In the genomic region with DNA sequence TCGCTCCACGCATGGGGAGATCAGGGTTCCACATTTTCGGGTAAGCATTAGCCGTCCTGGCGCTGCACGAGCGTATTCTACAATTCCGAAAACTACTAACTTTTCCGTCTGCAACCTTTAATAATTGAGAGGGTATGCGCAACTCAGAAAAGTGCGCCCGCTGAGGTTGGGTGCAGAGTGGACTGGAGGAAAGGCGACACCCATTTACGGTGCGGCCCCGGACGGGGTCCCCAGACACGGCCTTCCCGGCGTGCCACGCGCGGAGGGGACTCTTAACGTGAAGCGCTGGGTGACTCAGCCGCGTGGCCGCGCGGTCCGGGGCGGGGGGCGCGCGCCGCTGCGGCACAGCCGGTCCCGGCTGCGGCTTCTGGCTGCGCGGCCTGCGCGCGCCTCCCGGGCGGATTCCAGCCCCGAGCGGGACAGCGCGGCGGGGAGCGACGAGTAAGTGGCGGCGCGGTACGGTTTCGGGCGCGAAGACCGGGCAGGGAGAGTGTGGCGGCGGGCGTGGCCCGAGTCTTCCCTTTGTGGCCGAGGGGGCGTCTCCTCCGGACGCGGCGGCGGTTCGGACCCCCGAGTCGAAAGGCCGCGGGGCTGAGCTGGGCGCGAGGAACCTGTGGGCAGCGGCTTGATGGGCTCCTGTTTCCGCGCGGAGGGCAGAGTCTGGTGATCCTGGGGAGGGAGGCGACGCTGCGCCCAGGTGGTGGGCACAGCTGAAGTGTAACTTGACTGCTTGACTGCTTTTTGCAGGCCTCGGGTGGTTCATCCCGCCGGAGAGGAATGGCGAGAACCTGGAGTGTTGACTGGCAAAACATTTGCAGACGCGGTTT, we compare ENCODE assay signal across 1 cellular context.
TF ChIP-seq lines count a peak whose summit lies in the region.

A gene (plus strand): TSS at position 330 of the 827 bp plus-strand sequence. CDS start 27,098 bp downstream, outside the sequence.
A gene with protein sequence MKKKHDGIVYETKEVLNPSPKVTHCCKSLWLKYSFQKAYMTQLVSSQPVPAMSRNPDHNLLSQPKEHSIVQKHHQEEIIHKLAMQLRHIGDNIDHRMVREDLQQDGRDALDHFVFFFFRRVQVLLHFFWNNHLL (minus strand): TSS at position 184 of the 827 bp plus-strand sequence. CDS start 16,772 bp downstream, outside the sequence.

TF ChIP-seq in K562, 482 proteins besides CTCF, POLR2A, EP300 and RAD21 (continued from another document and continues in another):
- TF ChIP-seq, protein P1, sequence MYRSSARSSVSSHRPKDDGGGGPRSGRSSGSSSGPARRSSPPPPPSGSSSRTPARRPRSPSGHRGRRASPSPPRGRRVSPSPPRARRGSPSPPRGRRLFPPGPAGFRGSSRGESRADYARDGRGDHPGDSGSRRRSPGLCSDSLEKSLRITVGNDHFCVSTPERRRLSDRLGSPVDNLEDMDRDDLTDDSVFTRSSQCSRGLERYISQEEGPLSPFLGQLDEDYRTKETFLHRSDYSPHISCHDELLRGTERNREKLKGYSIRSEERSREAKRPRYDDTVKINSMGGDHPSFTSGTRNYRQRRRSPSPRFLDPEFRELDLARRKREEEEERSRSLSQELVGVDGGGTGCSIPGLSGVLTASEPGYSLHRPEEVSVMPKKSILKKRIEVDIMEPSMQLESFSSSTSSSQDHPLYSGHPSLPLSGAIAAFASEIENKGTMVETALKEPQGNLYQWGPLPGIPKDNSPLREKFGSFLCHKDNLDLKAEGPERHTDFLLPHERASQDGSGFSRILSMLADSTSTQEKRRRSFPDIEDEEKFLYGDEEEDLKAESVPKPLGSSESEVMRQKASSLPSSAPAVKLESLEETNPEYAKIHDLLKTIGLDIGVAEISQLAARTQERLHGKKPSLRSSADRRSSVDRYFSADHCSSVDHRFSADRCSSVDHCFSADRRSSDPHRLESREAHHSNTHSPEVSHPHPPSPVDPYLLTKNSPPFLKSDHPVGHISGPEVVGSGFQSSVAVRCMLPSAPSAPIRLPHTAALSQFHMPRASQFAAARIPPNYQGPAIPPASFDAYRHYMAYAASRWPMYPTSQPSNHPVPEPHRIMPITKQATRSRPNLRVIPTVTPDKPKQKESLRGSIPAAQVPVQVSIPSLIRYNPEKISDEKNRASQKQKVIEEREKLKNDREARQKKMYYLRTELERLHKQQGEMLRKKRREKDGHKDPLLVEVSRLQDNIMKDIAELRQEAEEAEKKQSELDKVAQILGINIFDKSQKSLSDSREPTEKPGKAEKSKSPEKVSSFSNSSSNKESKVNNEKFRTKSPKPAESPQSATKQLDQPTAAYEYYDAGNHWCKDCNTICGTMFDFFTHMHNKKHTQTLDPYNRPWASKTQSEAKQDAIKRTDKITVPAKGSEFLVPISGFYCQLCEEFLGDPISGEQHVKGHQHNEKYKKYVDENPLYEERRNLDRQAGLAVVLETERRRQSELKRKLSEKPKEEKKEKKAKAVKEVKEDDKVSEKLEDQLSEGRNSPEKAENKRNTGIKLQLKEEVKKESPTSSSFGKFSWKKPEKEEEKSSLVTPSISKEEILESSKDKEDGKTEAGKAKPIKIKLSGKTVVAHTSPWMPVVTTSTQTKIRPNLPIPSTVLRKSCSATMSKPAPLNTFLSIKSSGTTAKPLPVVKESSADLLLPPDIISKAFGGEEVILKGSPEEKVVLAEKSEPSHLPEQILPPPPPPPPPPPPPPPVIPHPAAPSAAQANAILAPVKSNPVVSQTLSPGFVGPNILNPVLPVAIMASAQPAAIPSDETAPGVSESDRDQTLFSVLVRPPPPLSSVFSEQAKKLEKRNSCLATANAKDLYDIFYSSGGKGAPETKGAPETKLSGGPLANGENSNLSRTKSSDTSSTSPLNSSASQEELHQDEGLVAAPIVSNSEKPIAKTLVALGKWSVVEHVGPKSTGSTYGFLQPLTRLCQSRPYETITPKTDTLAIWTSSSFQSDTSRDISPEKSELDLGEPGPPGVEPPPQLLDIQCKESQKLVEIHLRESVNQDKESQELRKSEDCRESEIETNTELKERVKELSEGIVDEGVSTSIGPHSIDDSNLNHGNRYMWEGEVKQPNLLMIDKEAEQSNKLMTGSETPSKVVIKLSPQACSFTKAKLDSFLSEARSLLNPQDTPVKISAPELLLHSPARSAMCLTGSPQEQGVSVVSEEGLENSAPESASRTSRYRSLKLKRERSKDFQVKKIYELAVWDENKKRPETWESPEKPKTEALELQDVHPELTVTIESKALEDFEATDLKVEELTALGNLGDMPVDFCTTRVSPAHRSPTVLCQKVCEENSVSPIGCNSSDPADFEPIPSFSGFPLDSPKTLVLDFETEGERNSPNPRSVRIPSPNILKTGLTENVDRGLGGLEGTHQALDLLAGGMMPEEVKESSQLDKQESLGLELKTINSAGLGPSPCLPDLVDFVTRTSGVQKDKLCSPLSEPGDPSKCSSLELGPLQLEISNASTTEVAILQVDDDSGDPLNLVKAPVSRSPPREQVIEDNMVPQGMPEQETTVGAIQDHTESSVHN (IDR thresholded peaks at IDR 0.05; ENCODE audit: borderline replicate concordance in 1 of 2, low read depth in 1 of 2), result no peak
- TF ChIP-seq FOXA1 (IDR thresholded peaks at IDR 0.05; ENCODE audit: borderline replicate concordance) (no peak), TGIF2 (CRISPR knock-in tag; IDR thresholded peaks at IDR 0.05) (no peak), KAT8 (IDR thresholded peaks at IDR 0.05; ENCODE audit: low read depth) (no peak), ZNF76 (CRISPR knock-in tag; IDR thresholded peaks at IDR 0.05; ENCODE audit: borderline replicate concordance) (peak; percentile 91; the same call in 1 of the 2 replicates), ZNF282 (CRISPR knock-in tag; IDR thresholded peaks at IDR 0.05) (0 out of 2 replicates have a peak, but pooled peaks have one; percentile 24), HCFC1 (IDR thresholded peaks at IDR 0.05; ENCODE audit: low read depth, low read length) (peak; percentile 65), ELF1 (tag; IDR thresholded peaks at IDR 0.05) (0 out of 2 replicates have a peak, but pooled peaks have one; percentile 38), WHSC1 (IDR thresholded peaks at IDR 0.05; ENCODE audit: low read length) (no peak), ZNF551 (CRISPR knock-in tag; IDR thresholded peaks at IDR 0.05) (no peak), ZBTB7A (IDR thresholded peaks at IDR 0.05; ENCODE audit: borderline replicate concordance, control insufficient read depth, low read depth, low read length) (peak; percentile 96), CBFA2T2 (conservative IDR thresholded peaks at IDR 0.05) (no peak), PCBP1 (IDR thresholded peaks at IDR 0.05; ENCODE audit: low read depth, low read length, poor library complexity, severe bottlenecking) (peak; percentile 50), CHD2 (IDR thresholded peaks at IDR 0.05; ENCODE audit: low read depth, low read length) (no peak), MCM7 (IDR thresholded peaks at IDR 0.05) (no peak), ZNF778 (CRISPR knock-in tag; IDR thresholded peaks at IDR 0.05) (no peak), PHF20 (IDR thresholded peaks at IDR 0.05; ENCODE audit: partially characterized antibody) (peak; percentile 69), ZNF507 (tag; conservative IDR thresholded peaks at IDR 0.05) (no peak), NELFE (IDR thresholded peaks at IDR 0.05; ENCODE audit: insufficient read depth, insufficient read length) (no peak), TAF7 (tag; IDR thresholded peaks at IDR 0.05) (peak; percentile 88), ZNF57 (CRISPR knock-in tag; IDR thresholded peaks at IDR 0.05) (no peak), ESRRA (IDR thresholded peaks at IDR 0.05; ENCODE audit: borderline replicate concordance, low read depth) (peak; percentile 64; the same call in 1 of the 2 replicates), ATF1 (CRISPR knock-in tag; IDR thresholded peaks at IDR 0.05) (no peak), ATF1 (tag; IDR thresholded peaks at IDR 0.05) (peak; percentile 77), ZKSCAN1 (IDR thresholded peaks at IDR 0.05; ENCODE audit: low read depth, low read length) (peak; percentile 62), FOXK2 (conservative IDR thresholded peaks at IDR 0.05 in 1 of 2, IDR thresholded peaks at IDR 0.05 in 1 of 2; ENCODE audit: low read depth in 2 of 2) (0 out of 4 replicates have a peak, but pooled peaks of 1 of the 2 experiments have one; percentile 21), SNRNP70 (optimal IDR thresholded peaks at IDR 0.05; ENCODE audit: low read depth, low read length) (no peak), NEUROD1 (IDR thresholded peaks at IDR 0.05; ENCODE audit: borderline replicate concordance, low read depth, low read length, partially characterized antibody) (peak; percentile 95), MAFG (tag; conservative IDR thresholded peaks at IDR 0.05) (no peak), TEAD2 (tag; IDR thresholded peaks at IDR 0.05) (no peak), EWSR1 (IDR thresholded peaks at IDR 0.05; ENCODE audit: borderline replicate concordance, low read depth, partially characterized antibody) (no peak), HOXB6 (CRISPR knock-in tag; IDR thresholded peaks at IDR 0.05; ENCODE audit: borderline replicate concordance) (peak; percentile 62; the same call in 1 of the 2 replicates), ATF7 (IDR thresholded peaks at IDR 0.05) (peak; percentile 87), SMARCB1 (IDR thresholded peaks at IDR 0.05; ENCODE audit: insufficient read length, low read depth) (no peak), TSC22D4 (tag; IDR thresholded peaks at IDR 0.05) (no peak), NFRKB (IDR thresholded peaks at IDR 0.05; ENCODE audit: low read depth) (peak; percentile 96), KLF1 (tag; IDR thresholded peaks at IDR 0.05) (no peak), ZNF121 (CRISPR knock-in tag; conservative IDR thresholded peaks at IDR 0.05) (no peak), ZNF184 (CRISPR knock-in tag; IDR thresholded peaks at IDR 0.05) (no peak)
- TF ChIP-seq, protein P2, sequence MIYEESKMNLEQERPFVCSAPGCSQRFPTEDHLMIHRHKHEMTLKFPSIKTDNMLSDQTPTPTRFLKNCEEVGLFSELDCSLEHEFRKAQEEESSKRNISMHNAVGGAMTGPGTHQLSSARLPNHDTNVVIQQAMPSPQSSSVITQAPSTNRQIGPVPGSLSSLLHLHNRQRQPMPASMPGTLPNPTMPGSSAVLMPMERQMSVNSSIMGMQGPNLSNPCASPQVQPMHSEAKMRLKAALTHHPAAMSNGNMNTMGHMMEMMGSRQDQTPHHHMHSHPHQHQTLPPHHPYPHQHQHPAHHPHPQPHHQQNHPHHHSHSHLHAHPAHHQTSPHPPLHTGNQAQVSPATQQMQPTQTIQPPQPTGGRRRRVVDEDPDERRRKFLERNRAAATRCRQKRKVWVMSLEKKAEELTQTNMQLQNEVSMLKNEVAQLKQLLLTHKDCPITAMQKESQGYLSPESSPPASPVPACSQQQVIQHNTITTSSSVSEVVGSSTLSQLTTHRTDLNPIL (CRISPR knock-in tag; IDR thresholded peaks at IDR 0.05), result no peak
- TF ChIP-seq, protein P3, sequence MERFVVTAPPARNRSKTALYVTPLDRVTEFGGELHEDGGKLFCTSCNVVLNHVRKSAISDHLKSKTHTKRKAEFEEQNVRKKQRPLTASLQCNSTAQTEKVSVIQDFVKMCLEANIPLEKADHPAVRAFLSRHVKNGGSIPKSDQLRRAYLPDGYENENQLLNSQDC (CRISPR knock-in tag; IDR thresholded peaks at IDR 0.05), result 0 out of 2 replicates have a peak, but pooled peaks have one; percentile 45
- TF ChIP-seq, protein P4, sequence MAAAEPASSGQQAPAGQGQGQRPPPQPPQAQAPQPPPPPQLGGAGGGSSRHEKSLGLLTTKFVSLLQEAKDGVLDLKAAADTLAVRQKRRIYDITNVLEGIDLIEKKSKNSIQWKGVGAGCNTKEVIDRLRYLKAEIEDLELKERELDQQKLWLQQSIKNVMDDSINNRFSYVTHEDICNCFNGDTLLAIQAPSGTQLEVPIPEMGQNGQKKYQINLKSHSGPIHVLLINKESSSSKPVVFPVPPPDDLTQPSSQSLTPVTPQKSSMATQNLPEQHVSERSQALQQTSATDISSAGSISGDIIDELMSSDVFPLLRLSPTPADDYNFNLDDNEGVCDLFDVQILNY (CRISPR knock-in tag; IDR thresholded peaks at IDR 0.05), result no peak; the same call in 1 of the 2 replicates
- TF ChIP-seq, protein P5, sequence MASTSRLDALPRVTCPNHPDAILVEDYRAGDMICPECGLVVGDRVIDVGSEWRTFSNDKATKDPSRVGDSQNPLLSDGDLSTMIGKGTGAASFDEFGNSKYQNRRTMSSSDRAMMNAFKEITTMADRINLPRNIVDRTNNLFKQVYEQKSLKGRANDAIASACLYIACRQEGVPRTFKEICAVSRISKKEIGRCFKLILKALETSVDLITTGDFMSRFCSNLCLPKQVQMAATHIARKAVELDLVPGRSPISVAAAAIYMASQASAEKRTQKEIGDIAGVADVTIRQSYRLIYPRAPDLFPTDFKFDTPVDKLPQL (IDR thresholded peaks at IDR 0.05; ENCODE audit: extremely low read depth, insufficient read length), result peak; percentile 49
- TF ChIP-seq, protein P6, sequence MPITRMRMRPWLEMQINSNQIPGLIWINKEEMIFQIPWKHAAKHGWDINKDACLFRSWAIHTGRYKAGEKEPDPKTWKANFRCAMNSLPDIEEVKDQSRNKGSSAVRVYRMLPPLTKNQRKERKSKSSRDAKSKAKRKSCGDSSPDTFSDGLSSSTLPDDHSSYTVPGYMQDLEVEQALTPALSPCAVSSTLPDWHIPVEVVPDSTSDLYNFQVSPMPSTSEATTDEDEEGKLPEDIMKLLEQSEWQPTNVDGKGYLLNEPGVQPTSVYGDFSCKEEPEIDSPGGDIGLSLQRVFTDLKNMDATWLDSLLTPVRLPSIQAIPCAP (CRISPR knock-in tag; IDR thresholded peaks at IDR 0.05; ENCODE audit: borderline replicate concordance), result no peak
- TF ChIP-seq, protein P7, sequence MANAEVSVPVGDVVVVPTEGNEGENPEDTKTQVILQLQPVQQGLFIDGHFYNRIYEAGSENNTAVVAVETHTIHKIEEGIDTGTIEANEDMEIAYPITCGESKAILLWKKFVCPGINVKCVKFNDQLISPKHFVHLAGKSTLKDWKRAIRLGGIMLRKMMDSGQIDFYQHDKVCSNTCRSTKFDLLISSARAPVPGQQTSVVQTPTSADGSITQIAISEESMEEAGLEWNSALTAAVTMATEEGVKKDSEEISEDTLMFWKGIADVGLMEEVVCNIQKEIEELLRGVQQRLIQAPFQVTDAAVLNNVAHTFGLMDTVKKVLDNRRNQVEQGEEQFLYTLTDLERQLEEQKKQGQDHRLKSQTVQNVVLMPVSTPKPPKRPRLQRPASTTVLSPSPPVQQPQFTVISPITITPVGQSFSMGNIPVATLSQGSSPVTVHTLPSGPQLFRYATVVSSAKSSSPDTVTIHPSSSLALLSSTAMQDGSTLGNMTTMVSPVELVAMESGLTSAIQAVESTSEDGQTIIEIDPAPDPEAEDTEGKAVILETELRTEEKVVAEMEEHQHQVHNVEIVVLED (CRISPR knock-in tag; IDR thresholded peaks at IDR 0.05), result peak; percentile 75
- TF ChIP-seq, protein P8, sequence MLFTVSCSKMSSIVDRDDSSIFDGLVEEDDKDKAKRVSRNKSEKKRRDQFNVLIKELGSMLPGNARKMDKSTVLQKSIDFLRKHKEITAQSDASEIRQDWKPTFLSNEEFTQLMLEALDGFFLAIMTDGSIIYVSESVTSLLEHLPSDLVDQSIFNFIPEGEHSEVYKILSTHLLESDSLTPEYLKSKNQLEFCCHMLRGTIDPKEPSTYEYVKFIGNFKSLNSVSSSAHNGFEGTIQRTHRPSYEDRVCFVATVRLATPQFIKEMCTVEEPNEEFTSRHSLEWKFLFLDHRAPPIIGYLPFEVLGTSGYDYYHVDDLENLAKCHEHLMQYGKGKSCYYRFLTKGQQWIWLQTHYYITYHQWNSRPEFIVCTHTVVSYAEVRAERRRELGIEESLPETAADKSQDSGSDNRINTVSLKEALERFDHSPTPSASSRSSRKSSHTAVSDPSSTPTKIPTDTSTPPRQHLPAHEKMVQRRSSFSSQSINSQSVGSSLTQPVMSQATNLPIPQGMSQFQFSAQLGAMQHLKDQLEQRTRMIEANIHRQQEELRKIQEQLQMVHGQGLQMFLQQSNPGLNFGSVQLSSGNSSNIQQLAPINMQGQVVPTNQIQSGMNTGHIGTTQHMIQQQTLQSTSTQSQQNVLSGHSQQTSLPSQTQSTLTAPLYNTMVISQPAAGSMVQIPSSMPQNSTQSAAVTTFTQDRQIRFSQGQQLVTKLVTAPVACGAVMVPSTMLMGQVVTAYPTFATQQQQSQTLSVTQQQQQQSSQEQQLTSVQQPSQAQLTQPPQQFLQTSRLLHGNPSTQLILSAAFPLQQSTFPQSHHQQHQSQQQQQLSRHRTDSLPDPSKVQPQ (CRISPR knock-in tag; IDR thresholded peaks at IDR 0.05; ENCODE audit: borderline replicate concordance), result no peak
